Comparison of ENCODE assay signal across 23 cellular contexts in the genomic region with DNA sequence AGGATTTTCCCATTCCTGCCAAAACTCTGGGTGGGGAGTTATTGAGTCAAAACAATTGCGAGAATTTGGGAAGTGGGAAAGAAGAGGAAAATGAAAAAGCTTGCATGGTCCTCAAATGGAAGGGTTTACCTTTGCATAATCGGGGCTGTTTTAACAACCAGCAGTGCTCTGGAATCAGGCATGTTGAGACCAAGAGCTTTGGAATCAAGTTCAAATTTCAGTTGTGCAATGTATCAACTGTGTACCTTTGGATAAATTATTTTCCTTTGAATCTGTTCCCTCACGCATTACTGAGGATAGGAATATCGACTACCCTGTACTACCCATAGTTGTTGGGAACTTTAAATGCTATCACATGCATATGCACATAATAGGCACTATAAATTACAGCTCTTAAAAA.
"Had no signal": no experiment of that assay in that cellular context is flagged by ENCODE, and none has a peak within 500 bp of the region (broad histone marks: within the 10 kb centered on the region; RNA-seq: fewer than 3 reads in every experiment).

No MANE protein-coding gene starts in this region.

- H3K36me3 Mint-ChIP-seq: IgD-negative memory B cell had no signal

- H3K27ac ChIP-seq: KMS-11, SJSA1, SK-N-MC had no signal

- H3K27ac Mint-ChIP-seq: IgD-negative memory B cell had no signal

- H3K9me3 Mint-ChIP-seq: IgD-negative memory B cell had no signal

- H3K4me3 Mint-ChIP-seq: IgD-negative memory B cell had no signal

- DNase-seq: Kasumi-1, MM.1S, NCI-H1092 treated with DMSO at 0.1 percent for 48 hours, NCI-H1436, NCI-H187, NCI-H2029, NCI-H2081 treated with DMSO at 0.1 percent for 48 hours, NCI-H2171, NCI-H226, NCI-H446, NCI-H510A, NCI-H524 treated with DMSO at 0.1 percent for 48 hours, NCI-H69, NCI-H774, Right ventricle myocardium superior, RPMI8226, SIG-M5 had no signal

- FAIRE-seq: K562, RCC 7860 had no signal

- H3K27me3 ChIP-seq: SJSA1 had no signal

- ATAC-seq: K562 had no signal

- H3K36me3 ChIP-seq: SJSA1 had no signal

- H3K4me3 ChIP-seq: K562, SJSA1, SK-N-MC had no signal

- H3K9me3 ChIP-seq: SJSA1 had no signal
